8 cellular contexts compared by ENCODE assay signal in the genomic region with DNA sequence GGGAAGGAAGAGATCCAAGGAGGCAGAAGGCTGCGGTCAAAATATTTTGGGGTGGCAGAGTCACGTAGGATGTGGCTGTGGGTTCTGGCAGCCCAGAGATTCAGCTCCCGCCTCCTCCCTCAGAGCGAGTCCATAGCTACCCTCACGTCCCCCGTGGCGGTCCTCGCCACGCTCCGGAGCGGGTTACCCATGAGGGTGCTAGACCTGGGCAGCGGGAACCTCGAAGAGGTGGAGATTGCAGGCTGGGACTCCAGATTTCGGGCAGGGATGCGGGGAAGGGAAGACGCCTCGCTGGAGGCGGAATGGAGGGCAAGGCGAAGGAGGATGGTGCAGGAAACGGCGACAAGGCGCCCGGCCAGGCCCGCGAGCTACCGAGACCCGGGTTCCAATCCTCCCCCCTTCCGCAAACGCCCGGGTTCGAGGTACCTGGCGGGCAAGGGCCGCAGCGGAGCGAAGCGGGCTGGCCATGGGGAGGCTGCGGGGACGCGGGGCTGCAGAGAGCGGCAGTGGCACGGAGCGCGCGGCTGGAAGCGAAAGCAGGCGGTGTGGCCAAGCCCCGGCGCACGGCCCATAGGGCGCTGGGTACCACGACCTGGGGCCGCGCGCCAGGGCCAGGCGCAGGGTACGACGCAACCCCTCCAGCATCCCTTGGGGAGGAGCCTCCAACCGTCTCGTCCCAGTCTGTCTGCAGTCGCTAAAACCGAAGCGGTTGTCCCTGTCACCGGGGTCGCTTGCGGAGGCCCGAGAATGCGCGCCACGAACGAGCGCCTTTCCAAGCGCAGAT. TPM values are rescaled to one million over a fixed set of nuclear protein-coding genes. Genes with fewer than 3 reads are reported as not detected.
DNase-seq lines count a peak whose midpoint lies in the region; ATAC-seq and TF ChIP-seq lines count a peak whose summit lies in the region.

No MANE protein-coding gene starts in this region.

- H2AFZ ChIP-seq in neuron (ENCODE audit: low read depth, low read length), result no peak overlapping the region

- H3K9me3 Mint-ChIP-seq in HFFc6, result no peaks in the 10 kb centered on the region
- H3K9me3 Mint-ChIP-seq in activated T-cell treated with anti-CD3 and anti-CD28 coated beads, Interleukin-2, amount 50 U/mL, for 72 hours, result no peaks in the 10 kb centered on the region

- peak; percentile 50 to 51 for ATAC-seq in activated T-cell treated with anti-CD3 and anti-CD28 coated beads, Interleukin-2, amount 50 U/mL, for 72 hours (replicated peaks in 1 of 2)

- peak overlapping the region; percentile 99 for H3K4me3 Mint-ChIP-seq in HFFc6
- H3K4me3 Mint-ChIP-seq in activated T-cell treated with anti-CD3 and anti-CD28 coated beads, Interleukin-2, amount 50 U/mL, for 72 hours, result peak overlapping the region; percentile 94 to 98

- no peak for TF ChIP-seq CTCF in HFFc6 (IDR thresholded peaks at IDR 0.05)

- H3K27ac Mint-ChIP-seq in HFFc6, result peak overlapping the region; percentile 99
- H3K27ac Mint-ChIP-seq in activated T-cell treated with anti-CD3 and anti-CD28 coated beads, Interleukin-2, amount 50 U/mL, for 72 hours, result no peak overlapping the region

- peaks cover 28% of the 10 kb centered on the region for H3K4me1 ChIP-seq in neuron (ENCODE audit: insufficient read depth, low read length)

- no peaks in the 10 kb centered on the region for H3K9me3 ChIP-seq in neuron (ENCODE audit: low read length)

- peaks cover 54% of the 10 kb centered on the region for H3K4me1 Mint-ChIP-seq in HFFc6 (ENCODE audit: low read depth)
- H3K4me1 Mint-ChIP-seq in activated T-cell treated with anti-CD3 and anti-CD28 coated beads, Interleukin-2, amount 50 U/mL, for 72 hours (ENCODE audit: low read depth), result peaks cover 49% of the 10 kb centered on the region

- H3K36me3 ChIP-seq in neuron (ENCODE audit: insufficient read depth, low read length), result peaks cover 13% of the 10 kb centered on the region

- H3K27me3 ChIP-seq in neuron (ENCODE audit: insufficient read depth, low read length), result no peaks in the 10 kb centered on the region

- DNase-seq in ELF-1 (ENCODE audit: low read depth, low spot score), result peak; percentile 56
- DNase-seq in HFFc6, result peak; percentile 55
- DNase-seq in activated T-cell treated with anti-CD3 and anti-CD28 coated beads, Interleukin-2, amount 50 U/mL, for 72 hours, result peak; percentile 43 to 48
- DNase-seq in germinal center (ENCODE audit: low spot score), result peak; percentile 53
- DNase-seq in NOMO-1 treated with dmso at 0.1 percent for 144 hours (lab: John Stamatoyannopoulos, UW; ENCODE audit: unreplicated experiment), result no peak
- DNase-seq in SKM-1 treated with dmso at 0.1 percent for 144 hours (lab: John Stamatoyannopoulos, UW; ENCODE audit: unreplicated experiment), result no peak
- DNase-seq in NCI-H446 treated with DMSO at 0.1 percent for 48 hours (lab: John Stamatoyannopoulos, UW), result no peak

- H3K4me3 ChIP-seq in neuron (ENCODE audit: low read length), result peak overlapping the region; percentile 44

- H3K36me3 Mint-ChIP-seq in HFFc6 (ENCODE audit: low read depth), result peaks cover 14% of the 10 kb centered on the region
- H3K36me3 Mint-ChIP-seq in activated T-cell treated with anti-CD3 and anti-CD28 coated beads, Interleukin-2, amount 50 U/mL, for 72 hours (ENCODE audit: insufficient read depth in 2 of 2), result peaks cover 2 to 4% of the 10 kb centered on the region in 2 donors

- peaks cover 2% of the 10 kb centered on the region for H3K27me3 Mint-ChIP-seq in HFFc6 (ENCODE audit: insufficient read depth)
- H3K27me3 Mint-ChIP-seq in activated T-cell treated with anti-CD3 and anti-CD28 coated beads, Interleukin-2, amount 50 U/mL, for 72 hours (ENCODE audit: low read depth), result peaks cover 19% of the 10 kb centered on the region

RNA-seq across cellular contexts. Expression of a gene that starts 46.2 kb away (rescaled TPM):
- total RNA-seq in HFFc6 (2021; fragmentation: NEBNext Ultra II Directional; extraction: Animal tissue kit (Norgen Biotek cat#: 25700)), result 100 to 1,000 TPM; 156 to 180 (median 173) TPM
- 10 to 100 TPM; 53.4 to 71.1 TPM for total RNA-seq in activated T-cell treated with anti-CD3 and anti-CD28 coated beads, Interleukin-2, amount 50 U/mL, for 72 hours

Comparison
In these comparisons a context has a peak if more than half of its experiments do, and no peak if none do; other contexts are left out.
1. DNase-seq: peak in ELF-1 (single experiment), HFFc6 (single experiment), activated T-cell treated with anti-CD3 and anti-CD28 coated beads, Interleukin-2, amount 50 U/mL, for 72 hours (2 of 2) and germinal center (single experiment); none in NOMO-1 treated with dmso at 0.1 percent for 144 hours (single experiment), SKM-1 treated with dmso at 0.1 percent for 144 hours (single experiment) and NCI-H446 treated with DMSO at 0.1 percent for 48 hours (single experiment).